8 cellular contexts compared by ENCODE assay signal in genomic region chr1:3900969-3901529, GRCh38. TPM values are rescaled to one million over a fixed set of nuclear protein-coding genes. Genes with fewer than 3 reads are reported as not detected.
DNase-seq lines count a peak whose midpoint lies in the region; ATAC-seq, FAIRE-seq and TF ChIP-seq lines count a peak whose summit lies in the region.

No MANE protein-coding gene starts in this region.

- H3K27ac ChIP-seq in ACC112 (ENCODE audit: low read depth, low read length) (peak overlapping the region; percentile 92), kidney (ENCODE audit: low read depth in 2 of 2, low read length in 2 of 2) (peak overlapping the region; percentile 96 to 98)

- peak; percentile 36 for ATAC-seq in GM18858 (IDR thresholded peaks at IDR 0.05; ENCODE audit: unreplicated experiment)
- ATAC-seq in HG03095 (IDR thresholded peaks at IDR 0.05; ENCODE audit: unreplicated experiment) = peak; percentile 58

- peak overlapping the region; percentile 91 for H2AFZ ChIP-seq in ACC112 (ENCODE audit: low read length, unreplicated experiment)

- H3K27me3 Mint-ChIP-seq in chondrocyte (ENCODE audit: low read depth) = no peaks in the 10 kb centered on the region

- peak overlapping the region in 1 of 2 donors; percentile 69 for H3K9ac ChIP-seq in kidney (ENCODE audit: low read length in 2 of 2)

- H3K9me3 Mint-ChIP-seq in chondrocyte (ENCODE audit: low read depth) = peaks cover 14% of the 10 kb centered on the region

- no peak for TF ChIP-seq CTCF in chondrocyte (IDR thresholded peaks at IDR 0.05)
- no peak for TF ChIP-seq CTCF in kidney (IDR thresholded peaks at IDR 0.05; ENCODE audit: borderline replicate concordance, extremely low read depth, insufficient read depth)

- no peaks in the 10 kb centered on the region for H3K36me3 ChIP-seq in ACC112 (ENCODE audit: insufficient read depth, low read length)
- no peaks in the 10 kb centered on the region for H3K36me3 ChIP-seq in kidney (ENCODE audit: control insufficient read depth in 1 of 2, insufficient read depth in 2 of 2, low read length in 2 of 2)

- H3K36me3 Mint-ChIP-seq in chondrocyte (ENCODE audit: low read depth) = no peaks in the 10 kb centered on the region

- H3K4me3 ChIP-seq in ACC112 (ENCODE audit: low read depth, low read length) (peak overlapping the region; percentile 91), kidney (ENCODE audit: low read length in 2 of 2) (peak overlapping the region; percentile 79 to 87)

- H3K79me2 ChIP-seq in ACC112 (ENCODE audit: control insufficient read depth, insufficient read depth, low read length, unreplicated experiment) = peaks cover 40% of the 10 kb centered on the region

- peak overlapping the region; percentile 86 for H3K4me3 Mint-ChIP-seq in chondrocyte (ENCODE audit: unreplicated experiment)

- H3K4me1 Mint-ChIP-seq in chondrocyte (ENCODE audit: low read depth) = peaks cover 40% of the 10 kb centered on the region

- peak; percentile 98 for FAIRE-seq in kidney (lab: Jason Lieb, UNC)

- peaks cover 0 to 5% of the 10 kb centered on the region in 2 donors for H3K9me3 ChIP-seq in kidney (ENCODE audit: control insufficient read depth in 1 of 2, low read length in 2 of 2)

- DNase-seq in NCI-H345 treated with DMSO at 0.1 percent for 48 hours (lab: John Stamatoyannopoulos, UW; ENCODE audit: unreplicated experiment) (peak; percentile 81), chondrocyte (ENCODE audit: low spot score) (peak; percentile 99), kidney (peak; percentile 99)
- peak; percentile 74 to 87 for DNase-seq in activated CD4-positive, alpha-beta T cell treated with anti-CD3 and anti-CD28 coated beads for 24 hours (ENCODE audit: low read depth in 2 of 2)
- DNase-seq in stimulated activated CD4-positive, alpha-beta T cell treated with anti-CD3 and anti-CD28 coated beads, Interleukin-15, amount 100 ng/mL, for 1 hour (ENCODE audit: low read depth in 1 of 2, low spot score in 1 of 2) = peak; percentile 58 to 79

- intact Hi-C loops in kidney (cut with DNase I) = no loop called here

- H3K27ac Mint-ChIP-seq in chondrocyte (ENCODE audit: unreplicated experiment) = peak overlapping the region; percentile 96

- peaks cover 8% of the 10 kb centered on the region for H3K4me1 ChIP-seq in ACC112 (ENCODE audit: control insufficient read depth, insufficient read depth, low read length, unreplicated experiment)
- H3K4me1 ChIP-seq in kidney (ENCODE audit: control insufficient read depth in 1 of 2, insufficient read depth in 1 of 2, low read depth in 1 of 2, low read length in 2 of 2) = peaks cover 11 to 26% of the 10 kb centered on the region in 2 donors

- no peaks in the 10 kb centered on the region for H3K27me3 ChIP-seq in ACC112 (ENCODE audit: insufficient read depth, low read length)

RNA-seq across cellular contexts. Expression of gene C1orf174, which starts 1.0 kb away (rescaled TPM):
- total RNA-seq in chondrocyte (25.0 to 25.7 TPM (median 25.3 TPM) in 3 replicates), kidney (16.8 TPM)
- polyA plus RNA-seq in kidney (ENCODE audit: insufficient read depth, low read depth, low replicate concordance) = 15.9 TPM

RNA-seq across cellular contexts. Expression of gene DFFB, which starts 43.8 kb away (rescaled TPM):
- total RNA-seq in chondrocyte (5.8 to 8.2 TPM (median 7.3 TPM) in 3 replicates), kidney (8.2 TPM)
- 5.6 TPM for polyA plus RNA-seq in kidney (ENCODE audit: insufficient read depth, low read depth, low replicate concordance)

RNA-seq across cellular contexts. Expression of gene CEP104, which starts 44.0 kb away (rescaled TPM):
- 37.4 to 40.6 TPM (median 37.6 TPM) in 3 replicates for total RNA-seq in chondrocyte
- 51.2 TPM for total RNA-seq in kidney
- 11.1 TPM for polyA plus RNA-seq in kidney (ENCODE audit: insufficient read depth, low read depth, low replicate concordance)

Comparison
In these comparisons a context has a peak if more than half of its experiments do, and no peak if none do; other contexts are left out.
1. Peak in every context shown above with its lines: DNase-seq, ATAC-seq, H3K4me3 ChIP-seq and H3K27ac ChIP-seq.